19 cellular contexts compared by ENCODE assay signal in the genomic region with DNA sequence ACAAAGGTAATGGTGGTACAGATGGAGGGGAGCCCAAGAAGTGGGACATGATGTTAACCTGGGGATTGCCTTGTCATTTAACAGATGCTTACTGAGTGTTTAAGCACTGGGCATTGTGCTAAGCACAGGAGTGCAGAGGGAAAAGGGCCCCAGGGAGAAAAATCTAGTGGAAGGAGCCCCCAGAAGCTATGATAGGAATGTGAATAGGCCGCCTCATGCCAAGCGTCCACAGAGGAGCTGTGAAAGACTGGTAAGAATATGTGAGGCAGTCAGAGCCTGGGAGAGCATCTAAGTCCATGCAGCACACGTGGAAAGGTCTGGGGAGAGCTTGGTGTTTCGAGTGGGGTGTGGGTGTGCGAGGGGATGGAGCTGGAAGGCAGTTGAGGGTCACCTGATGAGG. TPM values are rescaled to one million over a fixed set of nuclear protein-coding genes. Genes with fewer than 3 reads are reported as not detected.
DNase-seq lines count a peak whose midpoint lies in the region; ATAC-seq, FAIRE-seq and TF ChIP-seq lines count a peak whose summit lies in the region.
"Had no signal": no experiment of that assay in that cellular context is flagged by ENCODE, and none has a peak within 500 bp of the region (broad histone marks: within the 10 kb centered on the region; RNA-seq: fewer than 3 reads in every experiment).

No MANE protein-coding gene starts in this region.

- no peak for ATAC-seq in aorta (ENCODE audit: low FRiP score)
- no peak for ATAC-seq in HG02981 (IDR thresholded peaks at IDR 0.05; ENCODE audit: unreplicated experiment)

- peaks cover 85% of the 10 kb centered on the region for H4K20me1 ChIP-seq in neural progenitor cell (ENCODE audit: low read depth)

- WGBS in aorta, 2 donors: 7 to 14% methylated on average over 5 of the region's 5 CpGs

- FAIRE-seq in GM19239 (lab: Jason Lieb, UNC): no peak
- FAIRE-seq: A204.1, endometrium, G401.6, GM12892 had no signal

- H3K4me3 ChIP-seq in cardiac muscle cell (no peak overlapping the region), right atrium auricular region (no peak overlapping the region), choroid plexus epithelial cell (ENCODE audit: low read depth, low read length) (no peak overlapping the region), neural progenitor cell (no peak overlapping the region), aorta (ENCODE audit: low read length in 2 of 2) (no peak overlapping the region)
- H3K4me3 ChIP-seq: PC-9, stomach had no signal

- H3K36me3 Mint-ChIP-seq in neural progenitor cell: peaks cover 78% of the 10 kb centered on the region

- H3K4me2 ChIP-seq in neural progenitor cell: no peak overlapping the region
- H3K4me2 ChIP-seq: PC-9 had no signal

- H2AFZ ChIP-seq in neural progenitor cell (replicated peaks): no peak overlapping the region
- H2AFZ ChIP-seq: PC-9 had no signal

- no peak overlapping the region for H3K4me3 Mint-ChIP-seq in neural progenitor cell
- H3K4me3 Mint-ChIP-seq: CD4-positive, alpha-beta memory T cell had no signal

- H3K9me3 ChIP-seq in cardiac muscle cell (ENCODE audit: low read depth): no peaks in the 10 kb centered on the region
- H3K9me3 ChIP-seq in right atrium auricular region: no peaks in the 10 kb centered on the region
- peaks cover 9% of the 10 kb centered on the region for H3K9me3 ChIP-seq in neural progenitor cell (ENCODE audit: low read depth)
- H3K9me3 ChIP-seq in aorta (ENCODE audit: control insufficient read depth, low read length): no peaks in the 10 kb centered on the region
- H3K9me3 ChIP-seq: stomach had no signal

- H3K9ac ChIP-seq in neural progenitor cell: no peak overlapping the region

- H3F3A ChIP-seq in neural progenitor cell (ENCODE audit: low read depth): peaks cover 17% of the 10 kb centered on the region

- H3K4me1 ChIP-seq in cardiac muscle cell (ENCODE audit: low read depth) (peaks cover 46% of the 10 kb centered on the region), right atrium auricular region (peaks cover 0 to 50% of the 10 kb centered on the region in 2 donors), neural progenitor cell (peaks cover 29% of the 10 kb centered on the region), aorta (ENCODE audit: control insufficient read depth in 1 of 2, insufficient read depth in 2 of 2, low read length in 2 of 2) (peaks cover 2 to 8% of the 10 kb centered on the region in 2 donors)

- H3K27ac ChIP-seq in cardiac muscle cell (peak overlapping the region; percentile 81), right atrium auricular region (peak overlapping the region in 1 of 2 donors; percentile 15), neural progenitor cell (peak overlapping the region; percentile 18), aorta (ENCODE audit: low read depth in 1 of 2, low read length in 2 of 2) (peak overlapping the region; percentile 69 to 70)
- H3K27ac ChIP-seq: PC-9, stomach, WERI-Rb-1 had no signal

- no peaks in the 10 kb centered on the region for H3K27me3 ChIP-seq in cardiac muscle cell
- no peaks in the 10 kb centered on the region for H3K27me3 ChIP-seq in right atrium auricular region
- no peaks in the 10 kb centered on the region for H3K27me3 ChIP-seq in neural progenitor cell
- no peaks in the 10 kb centered on the region for H3K27me3 ChIP-seq in aorta (ENCODE audit: control insufficient read depth in 1 of 2, insufficient read depth in 2 of 2, low read length in 1 of 2)
- H3K27me3 ChIP-seq: stomach had no signal

- peaks cover 3% of the 10 kb centered on the region for H3K27me3 Mint-ChIP-seq in neural progenitor cell (ENCODE audit: insufficient read depth, low read depth)

- H3K27ac Mint-ChIP-seq in neural progenitor cell: no peak overlapping the region

- H3K36me3 ChIP-seq in cardiac muscle cell (peaks cover 25% of the 10 kb centered on the region), right atrium auricular region (peaks cover 31% of the 10 kb centered on the region), neural progenitor cell (peaks cover 19% of the 10 kb centered on the region), aorta (ENCODE audit: control insufficient read depth in 1 of 2, insufficient read depth in 2 of 2, low read length in 1 of 2) (peaks cover 0 to 2% of the 10 kb centered on the region in 2 donors)

- TF ChIP-seq CTCF in cardiac muscle cell (IDR thresholded peaks at IDR 0.05; ENCODE audit: low read depth, low read length): no peak
- TF ChIP-seq CTCF in right atrium auricular region (IDR thresholded peaks at IDR 0.05): no peak
- no peak for TF ChIP-seq CTCF in choroid plexus epithelial cell (conservative IDR thresholded peaks at IDR 0.05; ENCODE audit: low read depth, low read length)
- TF ChIP-seq CTCF in neural progenitor cell (IDR thresholded peaks at IDR 0.05): no peak

- H3K4me1 Mint-ChIP-seq in neural progenitor cell: peaks cover 57% of the 10 kb centered on the region

- peaks cover 10% of the 10 kb centered on the region for H3K9me3 Mint-ChIP-seq in neural progenitor cell

- peaks cover 100% of the 10 kb centered on the region for H3K79me2 ChIP-seq in neural progenitor cell (ENCODE audit: low read depth)

- DNase-seq in cardiac muscle cell (ENCODE audit: low read depth in 1 of 2, low spot score in 1 of 2): peak in 1 of 2 donors; percentile 75
- DNase-seq in right atrium auricular region (ENCODE audit: low spot score): no peak
- DNase-seq in choroid plexus epithelial cell (ENCODE audit: low read depth): peak; percentile 56
- no peak for DNase-seq in neural progenitor cell (ENCODE audit: low spot score)
- no peak for DNase-seq in aorta
- no peak for DNase-seq in HT-29 (ENCODE audit: low spot score)
- DNase-seq in GM19239 (ENCODE audit: insufficient read length, low spot score): no peak
- DNase-seq: activated gamma-delta T cell treated with Interleukin-2 at 50 U/mL for 16 hours; CD4-positive, alpha-beta memory T cell; NCI-H187; NCI-H526 treated with DMSO at 0.1 percent for 48 hours; PC-9; stomach; WERI-Rb-1 had no signal

- intact Hi-C loops in aorta (cut with DNase I): no loop called here

RNA-seq across cellular contexts. Expression of gene ZNF532, which starts 5.5 kb away (rescaled TPM):
- 66.5 and 108 TPM in 2 replicates for total RNA-seq in cardiac muscle cell
- polyA plus RNA-seq in cardiac muscle cell: 28.2 and 42.0 TPM in 2 replicates
- total RNA-seq in right atrium auricular region: 10 to 100 TPM; 53.1 to 59.5 TPM
- total RNA-seq in neural progenitor cell (ENCODE audit: low replicate concordance): 121 and 137 TPM in 2 replicates
- total RNA-seq in aorta: 100 to 1,000 TPM; 183 to 194 TPM
- polyA plus RNA-seq in aorta: 10 to 100 TPM; 19.3 to 43.4 TPM
- 7.4 and 8.1 TPM in 2 replicates for total RNA-seq in HT-29 (2014; rRNA removed; shearing (Covaris generic))
